Comparison of ENCODE assay signal across 1 cellular context in genomic region chr6:44254201-44254956, GRCh38.
TF ChIP-seq lines count a peak whose summit lies in the region.

No MANE protein-coding gene starts in this region.

TF ChIP-seq in HEK293, 187 proteins besides CTCF, POLR2A, EP300 and RAD21 (continued from another document):
- no peak for TF ChIP-seq ZBTB11 (tag by site-specific recombination; conservative IDR thresholded peaks at IDR 0.05; ENCODE audit: low read depth)
